17 cellular contexts compared by ENCODE assay signal in the genomic region with DNA sequence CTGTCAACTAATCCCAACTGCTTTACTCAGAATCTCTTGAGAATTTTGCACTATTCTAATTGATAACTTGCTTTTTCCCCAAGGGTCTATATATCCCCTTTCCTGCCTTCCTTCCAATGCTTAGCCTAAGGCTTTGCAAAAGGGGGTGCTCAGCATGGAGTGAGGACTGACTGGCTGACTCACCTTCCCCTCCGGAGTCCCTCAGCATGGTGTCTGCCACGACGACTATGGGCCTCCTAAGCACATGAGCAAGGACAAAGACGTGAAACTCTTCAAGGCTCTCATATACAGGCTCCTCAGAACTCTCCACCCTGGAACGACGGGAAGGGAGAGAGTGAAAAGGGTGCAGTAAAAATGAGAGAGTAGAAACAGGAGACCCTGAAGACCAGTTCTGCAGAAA. TPM values are rescaled to one million over a fixed set of nuclear protein-coding genes. Genes with fewer than 3 reads are reported as not detected.
A peak's percentile ranks its signal among the peaks of the same experiment; 100 is the strongest.
DNase-seq lines count a peak whose midpoint lies in the region; ATAC-seq, FAIRE-seq and TF ChIP-seq lines count a peak whose summit lies in the region.
"Had no signal": no experiment of that assay in that cellular context is flagged by ENCODE, and none has a peak within 500 bp of the region (broad histone marks: within the 10 kb centered on the region; RNA-seq: fewer than 3 reads in every experiment).

No MANE protein-coding gene starts in this region.

- ATAC-seq in activated T-cell treated with anti-CD3 and anti-CD28 coated beads, Interleukin-2, amount 50 U/mL, for 72 hours (replicated peaks in 1 of 2) = no peak
- ATAC-seq: K562 had no signal

- no peak overlapping the region for H3K23ac ChIP-seq in H1 (ENCODE audit: insufficient read length)

- no peaks in the 10 kb centered on the region for H3K79me2 ChIP-seq in H1 (ENCODE audit: control insufficient read depth in 1 of 2, insufficient read depth in 2 of 2, low read length in 2 of 2)

- no peak for TF ChIP-seq RAD21 in H1 (IDR thresholded peaks at IDR 0.05 in 1 of 2, conservative IDR thresholded peaks at IDR 0.05 in 1 of 2; ENCODE audit: low read depth in 2 of 2, low read length in 2 of 2)

- no peak overlapping the region for H3K4ac ChIP-seq in H1 (replicated peaks; ENCODE audit: insufficient read length, low read depth, low read length)

- H4K91ac ChIP-seq in H1 (replicated peaks; ENCODE audit: insufficient read length, low read length) = no peak overlapping the region

- H2BK12ac ChIP-seq in H1 (ENCODE audit: low read depth, low read length) = no peak overlapping the region

- FAIRE-seq in H1 (lab: Jason Lieb, UNC) = no peak
- FAIRE-seq: HTR-8/SVneo, K562 had no signal

- H3K36me3 Mint-ChIP-seq in activated T-cell treated with anti-CD3 and anti-CD28 coated beads, Interleukin-2, amount 50 U/mL, for 72 hours (ENCODE audit: insufficient read depth in 2 of 2) = peaks cover 2 to 18% of the 10 kb centered on the region in 2 donors
- H3K36me3 Mint-ChIP-seq in glutamatergic neuron (ENCODE audit: unreplicated experiment) = no peaks in the 10 kb centered on the region

- TF ChIP-seq EP300 in H1 (IDR thresholded peaks at IDR 0.05; ENCODE audit: borderline replicate concordance in 1 of 2, low read depth in 2 of 2, low read length in 2 of 2) = no peak

- no peak for TF ChIP-seq POLR2A in H1 (IDR thresholded peaks at IDR 0.05; ENCODE audit: control extremely low read depth in 1 of 2, low read depth in 2 of 2, low read length in 2 of 2)
- no peak for TF ChIP-seq POLR2A in thyroid gland (IDR thresholded peaks at IDR 0.05)

- H3K4me2 ChIP-seq in H1 (ENCODE audit: insufficient read depth in 1 of 2, low read depth in 2 of 2, low read length in 2 of 2) = no peak overlapping the region
- H3K4me2 ChIP-seq: BLaER1 had no signal

- H2BK15ac ChIP-seq in H1 (ENCODE audit: low read length) = no peak overlapping the region

- no peak overlapping the region for H3K18ac ChIP-seq in H1 (ENCODE audit: extremely low read depth, low read length)

- no peak for DNase-seq in activated T-cell treated with anti-CD3 and anti-CD28 coated beads, Interleukin-2, amount 50 U/mL, for 72 hours
- DNase-seq in activated T-cell treated with anti-CD3 and anti-CD28 coated beads for 4 hours (no peak), RWPE1 (ENCODE audit: low spot score) (no peak), H1 (ENCODE audit: low read depth in 1 of 2, low spot score in 2 of 2) (no peak), thyroid gland (no peak), glutamatergic neuron (no peak)
- no peak for DNase-seq in stimulated activated CD4-positive, alpha-beta T cell treated with anti-CD3 and anti-CD28 coated beads, Interleukin-2, amount 100 ng/mL, for 24 hours
- DNase-seq: AML-193; CD4-positive, CD25-positive, alpha-beta regulatory T cell; DMS53; GM23248; HFFc6 had no signal

- 78% methylated on average over 6 of the region's 6 CpGs; no CpG with 5 or more reads in 1 of the 2 experiments for WGBS in H1 (ENCODE audit: extremely low coverage in 1 of 2, insufficient coverage in 1 of 2, insufficient read length in 1 of 2, insufficient replicate concordance in 2 of 2, low coverage in 1 of 2, low lambda C conversion rate in 2 of 2, missing lambda C conversion rate in 1 of 2), 2 experiments
- WGBS in thyroid gland, 2 donors = 71 to 76% methylated on average over 6 of the region's 6 CpGs

- H3K27ac ChIP-seq in RWPE1 (peak overlapping the region; percentile 25; the same call in 1 of the 2 replicates), H1 (ENCODE audit: low read depth, low read length) (no peak overlapping the region), thyroid gland (no peak overlapping the region)
- H3K27ac ChIP-seq: 22Rv1, BLaER1, GM23248 had no signal

- H3K9ac ChIP-seq in H1 (replicated peaks in 1 of 4; ENCODE audit: extremely low read depth in 1 of 4, low read depth in 3 of 4, low read length in 3 of 4) = no peak overlapping the region
- H3K9ac ChIP-seq: BLaER1, GM23248 had no signal

- H3K4me1 ChIP-seq in H1 (replicated peaks in 1 of 4; ENCODE audit: control insufficient read depth in 3 of 4, insufficient read depth in 4 of 4, low read length in 3 of 4) (no peaks in the 10 kb centered on the region), thyroid gland (no peaks in the 10 kb centered on the region)
- H3K4me1 ChIP-seq: BLaER1, HAP-1 had no signal

- H2AK5ac ChIP-seq in H1 (ENCODE audit: low read depth, low read length) = no peak overlapping the region

- peaks cover 2 to 37% (median 25%) of the 10 kb centered on the region in 4 experiments; a peak in 7 of 8 replicates for H3K36me3 ChIP-seq in H1 (ENCODE audit: control insufficient read depth in 2 of 4, insufficient read depth in 4 of 4, low read length in 3 of 4)
- H3K36me3 ChIP-seq in thyroid gland = peaks cover 45 to 48% of the 10 kb centered on the region in 2 donors
- H3K36me3 ChIP-seq: BLaER1 had no signal

- H3K4me3 Mint-ChIP-seq in activated T-cell treated with anti-CD3 and anti-CD28 coated beads, Interleukin-2, amount 50 U/mL, for 72 hours = no peak overlapping the region
- no peak overlapping the region for H3K4me3 Mint-ChIP-seq in glutamatergic neuron (ENCODE audit: unreplicated experiment)
- H3K4me3 Mint-ChIP-seq: CD4-positive, CD25-positive, alpha-beta regulatory T cell; HFFc6 had no signal

- CTCF ChIA-PET in RWPE1 (lab: Yijun Ruan, JAX) (no interaction called here), H1 (lab: Charles Lee; ENCODE audit: partially characterized antibody) (interaction anchor here (0.9 to 1.4 kb wide), 2 partner anchors 11 to 238 kb away, joined by 4 to 6 read pairs; no protein-coding TSS in a partner anchor)

- no peak overlapping the region for H2BK20ac ChIP-seq in H1 (ENCODE audit: low read length)

- no peak overlapping the region for H4K8ac ChIP-seq in H1 (ENCODE audit: extremely low read depth, insufficient read depth, low read length)

- no peaks in the 10 kb centered on the region for H3K27me3 Mint-ChIP-seq in activated T-cell treated with anti-CD3 and anti-CD28 coated beads, Interleukin-2, amount 50 U/mL, for 72 hours (ENCODE audit: low read depth)
- H3K27me3 Mint-ChIP-seq in glutamatergic neuron (ENCODE audit: unreplicated experiment) = no peaks in the 10 kb centered on the region
- H3K27me3 Mint-ChIP-seq: CD4-positive, CD25-positive, alpha-beta regulatory T cell had no signal

- H2BK120ac ChIP-seq in H1 (replicated peaks; ENCODE audit: low read depth, low read length) = no peak overlapping the region

- POLR2A ChIA-PET in RWPE1 (lab: Yijun Ruan, JAX; ENCODE audit: low non-redundant PET) = no interaction called here
- POLR2A ChIA-PET in H1 (lab: Charles Lee; ENCODE audit: partially characterized antibody) = no interaction called here

- no peaks in the 10 kb centered on the region for H3K9me3 ChIP-seq in H1 (ENCODE audit: insufficient read depth in 2 of 2, low read depth in 1 of 2, low read length in 1 of 2)
- H3K9me3 ChIP-seq in thyroid gland = no peaks in the 10 kb centered on the region
- H3K9me3 ChIP-seq: BLaER1, HAP-1 had no signal

- peak overlapping the region; percentile 11 for H3K27ac Mint-ChIP-seq in activated T-cell treated with anti-CD3 and anti-CD28 coated beads, Interleukin-2, amount 50 U/mL, for 72 hours
- no peak overlapping the region for H3K27ac Mint-ChIP-seq in glutamatergic neuron (ENCODE audit: unreplicated experiment)
- H3K27ac Mint-ChIP-seq: HFFc6 had no signal

- no peaks in the 10 kb centered on the region for H3K27me3 ChIP-seq in H1 (replicated peaks in 1 of 4; ENCODE audit: control insufficient read depth in 3 of 4, extremely low read depth in 1 of 4, insufficient read depth in 3 of 4, low read length in 3 of 4)
- H3K27me3 ChIP-seq in thyroid gland = no peaks in the 10 kb centered on the region
- H3K27me3 ChIP-seq: BLaER1 had no signal

- H3K79me1 ChIP-seq in H1 (ENCODE audit: low read depth, low read length) = no peaks in the 10 kb centered on the region

- no peaks in the 10 kb centered on the region for H4K20me1 ChIP-seq in H1 (replicated peaks in 1 of 2; ENCODE audit: control insufficient read depth in 1 of 2, insufficient read depth in 2 of 2, low read length in 2 of 2)
- H4K20me1 ChIP-seq: BLaER1 had no signal

- no peak overlapping the region for H2BK5ac ChIP-seq in H1 (ENCODE audit: low read depth, low read length)

- intact Hi-C loops in thyroid gland (cut with DNase I) = no loop called here

- no peak overlapping the region for H4K5ac ChIP-seq in H1 (ENCODE audit: insufficient read length, low read depth, low read length)

- H3K23me2 ChIP-seq in H1 (ENCODE audit: low read depth, low read length) = no peaks in the 10 kb centered on the region

- no peak overlapping the region for H3K14ac ChIP-seq in H1 (ENCODE audit: insufficient read length)

- H3K9me3 Mint-ChIP-seq in activated T-cell treated with anti-CD3 and anti-CD28 coated beads, Interleukin-2, amount 50 U/mL, for 72 hours = no peaks in the 10 kb centered on the region
- peaks cover 3% of the 10 kb centered on the region for H3K9me3 Mint-ChIP-seq in glutamatergic neuron (ENCODE audit: unreplicated experiment)
- H3K9me3 Mint-ChIP-seq: HFFc6 had no signal

- no peak overlapping the region for H3K56ac ChIP-seq in H1 (replicated peaks; ENCODE audit: insufficient read length, low read depth, low read length)

- H2AFZ ChIP-seq in H1 (ENCODE audit: low read length) = no peak overlapping the region
- H2AFZ ChIP-seq: GM23248 had no signal

- TF ChIP-seq CTCF in RWPE1 (conservative IDR thresholded peaks at IDR 0.05; ENCODE audit: low read depth) (no peak), H1 (IDR thresholded peaks at IDR 0.05; ENCODE audit: control extremely low read depth in 1 of 3, insufficient read depth in 1 of 3, low read depth in 1 of 3, low read length in 3 of 3) (no peak), thyroid gland (IDR thresholded peaks at IDR 0.05) (no peak), glutamatergic neuron (IDR thresholded peaks at IDR 0.05; ENCODE audit: partially characterized antibody, unreplicated experiment) (no peak)

- H3K4me3 ChIP-seq in H1 (ENCODE audit: extremely low read depth in 1 of 4, insufficient read depth in 2 of 4, low read depth in 3 of 4, low read length in 4 of 4) (no peak overlapping the region), thyroid gland (replicated peaks in 1 of 3) (no peak overlapping the region)
- H3K4me3 ChIP-seq: BLaER1, GM23248, HAP-1, K562 had no signal

- no peaks in the 10 kb centered on the region for H3K4me1 Mint-ChIP-seq in activated T-cell treated with anti-CD3 and anti-CD28 coated beads, Interleukin-2, amount 50 U/mL, for 72 hours (ENCODE audit: low read depth)
- peaks cover 3% of the 10 kb centered on the region for H3K4me1 Mint-ChIP-seq in glutamatergic neuron (ENCODE audit: low read depth, unreplicated experiment)

RNA-seq across cellular contexts. Expression of a gene that starts 13.2 kb away (rescaled TPM):
- 1 to 10 TPM; 6.9 to 9.2 TPM for total RNA-seq in activated T-cell treated with anti-CD3 and anti-CD28 coated beads, Interleukin-2, amount 50 U/mL, for 72 hours
- 3.5 and 4.8 TPM in 2 replicates for total RNA-seq in H1 (2021; fragmentation: NEBNext Ultra II Directional; extraction: Animal tissue kit (Norgen Biotek cat#: 25700))
- 3.3 and 3.7 TPM in 2 replicates for polyA plus RNA-seq in H1 (2011; rRNA removed)
- 3.5 TPM for polyA plus RNA-seq in H1 (2011; cell fraction: cytosol; rRNA removed)
- 23.8 TPM for polyA plus RNA-seq in H1 (2011; cell fraction: nucleus; rRNA removed)
- polyA plus RNA-seq in H1 (2012, experiment 1 of 2) = 2.4 to 3.6 TPM (median 3.1 TPM) in 4 replicates
- 1.0 TPM for polyA plus RNA-seq in H1 (2012, experiment 2 of 2)
- 2.4 TPM for polyA plus RNA-seq in H1 (2013, experiment 1 of 2)
- polyA plus RNA-seq in H1 (2013, experiment 2 of 2) = 2.1 TPM
- polyA minus RNA-seq in H1 (2011; rRNA and poly(A)+ RNA removed) = 5.3 and 6.1 TPM in 2 replicates
- 3.5 TPM for polyA minus RNA-seq in H1 (2011; cell fraction: cytosol; rRNA and poly(A)+ RNA removed)
- polyA minus RNA-seq in H1 (2011; cell fraction: nucleus; rRNA and poly(A)+ RNA removed) = 7.6 TPM
- 1 to 10 TPM; 2.0 to 8.6 (median 5.6) TPM for total RNA-seq in thyroid gland
- 2.6 TPM for total RNA-seq in glutamatergic neuron (ENCODE audit: unreplicated experiment)

RNA-seq across cellular contexts. Expression of a gene that starts 22.3 kb away (rescaled TPM):
- total RNA-seq in activated T-cell treated with anti-CD3 and anti-CD28 coated beads, Interleukin-2, amount 50 U/mL, for 72 hours = 10 to 100 TPM; 59.7 to 74.4 TPM
- total RNA-seq in H1 (2021; fragmentation: NEBNext Ultra II Directional; extraction: Animal tissue kit (Norgen Biotek cat#: 25700)) = 119 and 122 TPM in 2 replicates
- 81.1 and 114 TPM in 2 replicates for polyA plus RNA-seq in H1 (2011; rRNA removed)
- 29.8 TPM for polyA plus RNA-seq in H1 (2011; cell fraction: cytosol; rRNA removed)
- polyA plus RNA-seq in H1 (2011; cell fraction: nucleus; rRNA removed) = 46.9 TPM
- 88.9 to 125 TPM (median 103 TPM) in 4 replicates for polyA plus RNA-seq in H1 (2012, experiment 1 of 2)
- polyA plus RNA-seq in H1 (2012, experiment 2 of 2) = 140 TPM
- polyA plus RNA-seq in H1 (2013, experiment 1 of 2) = 98.2 TPM
- 100 TPM for polyA plus RNA-seq in H1 (2013, experiment 2 of 2)
- 43.8 and 64.2 TPM in 2 replicates for polyA minus RNA-seq in H1 (2011; rRNA and poly(A)+ RNA removed)
- 42.7 TPM for polyA minus RNA-seq in H1 (2011; cell fraction: cytosol; rRNA and poly(A)+ RNA removed)
- polyA minus RNA-seq in H1 (2011; cell fraction: nucleus; rRNA and poly(A)+ RNA removed) = 32.3 TPM
- total RNA-seq in thyroid gland = 10 to 100 TPM; 10.2 to 17.9 (median 12.4) TPM
- 47.3 TPM for total RNA-seq in glutamatergic neuron (ENCODE audit: unreplicated experiment)

RNA-seq across cellular contexts. Expression of a gene that starts 32.3 kb away (rescaled TPM):
- total RNA-seq in activated T-cell treated with anti-CD3 and anti-CD28 coated beads, Interleukin-2, amount 50 U/mL, for 72 hours = 10 to 100 TPM; 13.0 to 14.8 TPM
- 51.8 and 52.9 TPM in 2 replicates for total RNA-seq in H1 (2021; fragmentation: NEBNext Ultra II Directional; extraction: Animal tissue kit (Norgen Biotek cat#: 25700))
- 41.8 and 49.0 TPM in 2 replicates for polyA plus RNA-seq in H1 (2011; rRNA removed)
- polyA plus RNA-seq in H1 (2011; cell fraction: cytosol; rRNA removed) = 47.9 TPM
- polyA plus RNA-seq in H1 (2011; cell fraction: nucleus; rRNA removed) = 54.4 TPM
- polyA plus RNA-seq in H1 (2012, experiment 1 of 2) = 53.0 to 56.0 TPM (median 54.0 TPM) in 4 replicates
- 56.3 TPM for polyA plus RNA-seq in H1 (2012, experiment 2 of 2)
- 69.4 TPM for polyA plus RNA-seq in H1 (2013, experiment 1 of 2)
- polyA plus RNA-seq in H1 (2013, experiment 2 of 2) = 74.0 TPM
- 93.1 and 99.8 TPM in 2 replicates for polyA minus RNA-seq in H1 (2011; rRNA and poly(A)+ RNA removed)
- 34.9 TPM for polyA minus RNA-seq in H1 (2011; cell fraction: cytosol; rRNA and poly(A)+ RNA removed)
- polyA minus RNA-seq in H1 (2011; cell fraction: nucleus; rRNA and poly(A)+ RNA removed) = 23.6 TPM
- total RNA-seq in thyroid gland = 1 to 10 TPM; 3.0 to 5.9 (median 4.0) TPM
- total RNA-seq in glutamatergic neuron (ENCODE audit: unreplicated experiment) = 34.9 TPM

RNA-seq across cellular contexts. Expression of a gene that starts 50.5 kb away (rescaled TPM):
- total RNA-seq in activated T-cell treated with anti-CD3 and anti-CD28 coated beads, Interleukin-2, amount 50 U/mL, for 72 hours = 10 to 100 TPM; 26.9 to 29.4 TPM
- total RNA-seq in H1 (2021; fragmentation: NEBNext Ultra II Directional; extraction: Animal tissue kit (Norgen Biotek cat#: 25700)) = 8.1 and 13.1 TPM in 2 replicates
- polyA plus RNA-seq in H1 (2011; rRNA removed) = 15.4 and 24.6 TPM in 2 replicates
- 21.2 TPM for polyA plus RNA-seq in H1 (2011; cell fraction: cytosol; rRNA removed)
- polyA plus RNA-seq in H1 (2011; cell fraction: nucleus; rRNA removed) = 18.4 TPM
- polyA plus RNA-seq in H1 (2012, experiment 1 of 2) = 12.6 to 15.9 TPM (median 15.0 TPM) in 4 replicates
- polyA plus RNA-seq in H1 (2012, experiment 2 of 2) = 19.4 TPM
- 9.5 TPM for polyA plus RNA-seq in H1 (2013, experiment 1 of 2)
- 9.5 TPM for polyA plus RNA-seq in H1 (2013, experiment 2 of 2)
- polyA minus RNA-seq in H1 (2011; rRNA and poly(A)+ RNA removed) = 1.9 and 2.5 TPM in 2 replicates
- polyA minus RNA-seq in H1 (2011; cell fraction: cytosol; rRNA and poly(A)+ RNA removed) = 4.9 TPM
- polyA minus RNA-seq in H1 (2011; cell fraction: nucleus; rRNA and poly(A)+ RNA removed) = 13.0 TPM
- total RNA-seq in thyroid gland = 10 to 100 TPM; 23.5 to 55.8 (median 31.6) TPM
- total RNA-seq in glutamatergic neuron (ENCODE audit: unreplicated experiment) = 6.4 TPM
